In the genomic region with DNA sequence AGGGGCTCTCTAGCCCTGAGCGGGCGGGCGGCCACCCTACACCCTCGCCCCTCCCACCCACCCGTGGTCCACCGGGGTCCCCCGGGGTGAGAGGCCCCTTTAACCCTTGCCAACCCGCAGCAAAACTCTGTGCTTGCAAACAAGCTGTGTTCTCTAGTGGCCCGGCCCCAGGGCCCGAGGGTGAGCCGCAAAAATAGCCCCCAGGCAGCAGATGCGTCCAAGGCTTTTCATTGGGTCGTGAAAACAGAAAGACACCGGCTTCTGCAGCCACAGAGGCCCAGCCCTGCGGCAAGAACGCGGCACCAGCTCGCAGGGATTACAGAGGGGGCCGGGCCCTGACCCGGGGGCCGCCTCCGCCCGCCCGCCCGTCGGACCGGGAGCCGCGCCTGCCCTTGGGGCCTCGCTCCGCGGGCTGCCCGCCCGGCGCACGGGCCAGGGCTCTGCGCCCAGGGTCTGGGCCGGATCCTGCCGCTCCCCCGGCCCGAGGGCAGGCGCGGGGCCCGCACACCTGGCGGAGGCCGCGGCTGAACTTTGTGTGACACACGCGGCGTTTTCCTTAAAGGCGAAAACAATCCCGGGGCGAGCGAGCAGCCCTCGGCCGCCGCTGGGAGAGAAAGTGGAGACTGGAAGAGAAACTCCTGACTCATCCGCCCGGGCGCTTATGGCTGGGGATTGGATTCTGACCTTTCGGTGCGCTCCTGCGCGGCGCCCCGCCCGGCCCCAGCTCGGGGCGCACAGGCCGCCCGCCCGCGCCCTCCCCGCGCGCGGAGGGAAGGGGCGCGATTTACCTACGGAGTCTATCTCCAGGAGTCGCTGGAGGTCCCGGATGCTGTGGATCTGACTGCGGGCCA, we compare ENCODE assay signal across 8 cellular contexts. TPM values are rescaled to one million over a fixed set of nuclear protein-coding genes. Genes with fewer than 3 reads are reported as not detected.
DNase-seq lines count a peak whose midpoint lies in the region; ATAC-seq and TF ChIP-seq lines count a peak whose summit lies in the region.

No MANE protein-coding gene starts in this region.

- intact Hi-C loops in left ventricle myocardium inferior (cut with micrococcal nuclease), result no loop called here
- intact Hi-C loops in gastrocnemius medialis (cut with DNase I; ENCODE audit: low total_unique reads), result loop anchor here (5.0 kb wide), 2 partner anchors 175 to 365 kb away; no protein-coding TSS in a partner anchor

- H3K4me3 ChIP-seq in left ventricle myocardium inferior, result peak overlapping the region; percentile 93
- H3K4me3 ChIP-seq in gastrocnemius medialis, result peak overlapping the region; percentile 53 to 94 (median 83)

- TF ChIP-seq POLR2A in gastrocnemius medialis (IDR thresholded peaks at IDR 0.05), result peak; percentile 64 to 71

- peak in 2 of 3 experiments; percentile 31 to 32 for DNase-seq in NCI-H1417 (lab: John Stamatoyannopoulos, UW)
- DNase-seq in NCI-H1417 treated with DMSO at 0.1 percent for 48 hours (lab: John Stamatoyannopoulos, UW), result no peak
- DNase-seq in activated T-cell treated with anti-CD3 and anti-CD28 coated beads, Interleukin-2, amount 50 U/mL, for 48 hours, result peak; percentile 58
- DNase-seq in left ventricle myocardium inferior, result peak; percentile 49
- peak; percentile 52 to 77 for DNase-seq in gastrocnemius medialis
- no peak for DNase-seq in UCSD-AML1 (lab: John Stamatoyannopoulos, UW; ENCODE audit: unreplicated experiment)
- no peak for DNase-seq in DMS153 treated with DMSO at 0.1 percent for 48 hours (lab: John Stamatoyannopoulos, UW; ENCODE audit: unreplicated experiment)

- ATAC-seq in gastrocnemius medialis, result peak; percentile 48 to 57
- ATAC-seq in GM18873 (IDR thresholded peaks at IDR 0.05; ENCODE audit: low FRiP score, unreplicated experiment), result no peak

- H3K4me1 ChIP-seq in left ventricle myocardium inferior (peaks cover 83% of the 10 kb centered on the region), gastrocnemius medialis (peaks cover 30 to 54% of the 10 kb centered on the region in 2 donors)

- peaks cover 3% of the 10 kb centered on the region for H3K36me3 ChIP-seq in left ventricle myocardium inferior
- H3K36me3 ChIP-seq in gastrocnemius medialis, result no peaks in the 10 kb centered on the region

- H3K27me3 ChIP-seq in left ventricle myocardium inferior (ENCODE audit: low read depth), result peaks cover 38% of the 10 kb centered on the region
- no peaks in the 10 kb centered on the region for H3K27me3 ChIP-seq in gastrocnemius medialis

- H3K9me3 ChIP-seq in left ventricle myocardium inferior (replicated peaks) (no peaks in the 10 kb centered on the region), gastrocnemius medialis (no peaks in the 10 kb centered on the region)

- in situ Hi-C loops in gastrocnemius medialis (cut with MboI; ENCODE audit: low sequenced_read_pairs in 4 of 4), result no loop called here

- H3K27ac ChIP-seq in left ventricle myocardium inferior (replicated peaks) (peak overlapping the region; percentile 90), gastrocnemius medialis (peak overlapping the region; percentile 82 to 99 (median 95))

- no peak for TF ChIP-seq CTCF in left ventricle myocardium inferior (IDR thresholded peaks at IDR 0.05; ENCODE audit: borderline replicate concordance)
- peak in 1 of 5 experiments; percentile 14 for TF ChIP-seq CTCF in gastrocnemius medialis (IDR thresholded peaks at IDR 0.05 in 4 of 5, conservative IDR thresholded peaks at IDR 0.05 in 1 of 5)

RNA-seq across cellular contexts. Expression of a gene that starts 2.8 kb away (rescaled TPM):
- total RNA-seq in left ventricle myocardium inferior (26.0 TPM), gastrocnemius medialis (10 to 100 TPM; 10.8 to 31.7 (median 26.0) TPM)

Comparison
In these comparisons a context has a peak if more than half of its experiments do, and no peak if none do; other contexts are left out.
1. DNase-seq: peak in NCI-H1417 (2 of 3), activated T-cell treated with anti-CD3 and anti-CD28 coated beads, Interleukin-2, amount 50 U/mL, for 48 hours (2 of 2), left ventricle myocardium inferior (single experiment) and gastrocnemius medialis (2 of 2); none in NCI-H1417 treated with DMSO at 0.1 percent for 48 hours (single experiment), UCSD-AML1 (single experiment) and DMS153 treated with DMSO at 0.1 percent for 48 hours (single experiment).